In genomic region chr2:171811229-171811628, GRCh38 we compare ENCODE assay signal across 1 cellular context.
TF ChIP-seq lines count a peak whose summit lies in the region.

No MANE protein-coding gene starts in this region.

TF ChIP-seq in GM23338, 12 proteins besides CTCF, POLR2A, EP300 and RAD21 (continued from another document):
- TF ChIP-seq STAT1 (IDR thresholded peaks at IDR 0.05; ENCODE audit: unreplicated experiment), result no peak
- no peak for TF ChIP-seq CREB1 (CRISPR knock-in tag; IDR thresholded peaks at IDR 0.05; ENCODE audit: low read depth)
- TF ChIP-seq POLR2AphosphoS5 (IDR thresholded peaks at IDR 0.05; ENCODE audit: low read depth), result no peak
- no peak for TF ChIP-seq ZNF331 (CRISPR knock-in tag; IDR thresholded peaks at IDR 0.05; ENCODE audit: low read depth)
- TF ChIP-seq NANOG (IDR thresholded peaks at IDR 0.05; ENCODE audit: borderline replicate concordance), result no peak
- TF ChIP-seq ZNF462 (CRISPR knock-in tag; IDR thresholded peaks at IDR 0.05), result no peak
- TF ChIP-seq JUNB (IDR thresholded peaks at IDR 0.05; ENCODE audit: unreplicated experiment), result no peak
- TF ChIP-seq EZH2phosphoT487 (IDR thresholded peaks at IDR 0.05; ENCODE audit: unreplicated experiment), result no peak
- no peak for TF ChIP-seq ZNF114 (CRISPR knock-in tag; IDR thresholded peaks at IDR 0.05)
